In the genomic region with DNA sequence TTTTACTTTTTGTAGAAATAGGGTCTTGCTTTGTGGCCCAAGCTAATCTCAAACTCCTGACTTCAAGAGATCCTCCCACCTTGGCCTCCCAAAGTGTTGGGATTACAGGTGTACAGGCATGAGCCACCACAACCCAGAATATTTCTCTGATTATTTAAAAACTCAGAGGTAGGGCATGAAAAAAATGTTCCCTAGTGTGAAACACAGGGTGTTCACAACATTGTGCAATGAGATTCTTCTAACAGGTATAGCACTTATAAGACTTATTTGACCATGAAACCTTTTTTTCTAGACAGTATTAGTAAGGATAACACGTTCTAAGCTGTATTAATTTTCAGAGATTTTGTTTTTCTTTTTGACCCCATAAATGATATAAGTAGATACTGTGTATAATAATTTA, we compare ENCODE assay signal across 8 cellular contexts. TPM values are rescaled to one million over a fixed set of nuclear protein-coding genes. Genes with fewer than 3 reads are reported as not detected.
"Had no signal": no experiment of that assay in that cellular context is flagged by ENCODE, and none has a peak within 500 bp of the region (broad histone marks: within the 10 kb centered on the region; RNA-seq: fewer than 3 reads in every experiment).

No MANE protein-coding gene starts in this region.

- H3K9ac ChIP-seq: GM23248 had no signal

- H3K4me3 ChIP-seq: GM23248 had no signal

- DNase-seq: GM23248, GOT3, H9, HCEC 1CT, KBM-7 had no signal

- H3K4me3 Mint-ChIP-seq: H9 had no signal

- H3K27me3 Mint-ChIP-seq: IgD-negative memory B cell had no signal

- H3K27ac ChIP-seq: GM23248, HL-60 had no signal

- H3K27ac Mint-ChIP-seq: H9, IgD-negative memory B cell had no signal

- H3K36me3 Mint-ChIP-seq: IgD-negative memory B cell had no signal

- H3K9me3 Mint-ChIP-seq: H9, IgD-negative memory B cell had no signal

- H2AFZ ChIP-seq: GM23248 had no signal

- ATAC-seq: HepG2 had no signal

- FAIRE-seq: HepG2 had no signal

- H3K4me1 Mint-ChIP-seq: H9 had no signal

RNA-seq across cellular contexts. Expression of gene PTGER4, which starts 13.1 kb away (rescaled TPM):
- total RNA-seq: GM23248 had no signal
